ENCODE assay signal across 10 cellular contexts in genomic region chr1:16385659-16386453, GRCh38. TPM values are rescaled to one million over a fixed set of nuclear protein-coding genes. Genes with fewer than 3 reads are reported as not detected.
A peak's percentile ranks its signal among the peaks of the same experiment; 100 is the strongest.
DNase-seq lines count a peak whose midpoint lies in the region; ATAC-seq, FAIRE-seq and TF ChIP-seq lines count a peak whose summit lies in the region.
"Had no signal": no experiment of that assay in that cellular context is flagged by ENCODE, and none has a peak within 500 bp of the region (broad histone marks: within the 10 kb centered on the region; RNA-seq: fewer than 3 reads in every experiment).

No MANE protein-coding gene starts in this region.

- no peaks in the 10 kb centered on the region for H3K27me3 ChIP-seq in CD4-positive, alpha-beta T cell (ENCODE audit: control insufficient read depth, insufficient read depth, low read length)
- H3K27me3 ChIP-seq in SJSA1 (replicated peaks) (no peaks in the 10 kb centered on the region), H1 (replicated peaks in 1 of 4; ENCODE audit: control insufficient read depth in 3 of 4, extremely low read depth in 1 of 4, insufficient read depth in 3 of 4, low read length in 3 of 4) (no peaks in the 10 kb centered on the region), Peyer's patch (no peaks in the 10 kb centered on the region)
- H3K27me3 ChIP-seq: brain microvascular endothelial cell had no signal

- peaks cover 9 to 91% of the 10 kb centered on the region in 2 experiments for H3K79me2 ChIP-seq in H1 (ENCODE audit: control insufficient read depth in 1 of 2, insufficient read depth in 2 of 2, low read length in 2 of 2)

- FAIRE-seq in H1 (lab: Jason Lieb, UNC), result no peak

- no peak overlapping the region for H3K14ac ChIP-seq in H1 (ENCODE audit: insufficient read length)

- no peak overlapping the region for H4K5ac ChIP-seq in H1 (ENCODE audit: insufficient read length, low read depth, low read length)

- no peak overlapping the region for H4K8ac ChIP-seq in H1 (ENCODE audit: extremely low read depth, insufficient read depth, low read length)

- no peak for TF ChIP-seq EP300 in H1 (IDR thresholded peaks at IDR 0.05; ENCODE audit: borderline replicate concordance in 1 of 2, low read depth in 2 of 2, low read length in 2 of 2)

- H3K4me3 ChIP-seq in SJSA1, result no peak overlapping the region
- H3K4me3 ChIP-seq in H1 (ENCODE audit: extremely low read depth in 1 of 4, insufficient read depth in 2 of 4, low read depth in 3 of 4, low read length in 4 of 4), result no peak overlapping the region
- no peak overlapping the region for H3K4me3 ChIP-seq in Peyer's patch

- POLR2A ChIA-PET in CD4-positive, alpha-beta T cell (lab: Charles Lee), result interaction anchor here (1.3 to 4.4 kb wide), 2 partner anchors 18 to 55 kb away, joined by 3 to 24 read pairs; partner anchors contain the start of genes NECAP2 and SZRD1
- POLR2A ChIA-PET in H1 (lab: Charles Lee; ENCODE audit: partially characterized antibody), result interaction anchor here (0.7 to 4.1 kb wide), 6 partner anchors 9 to 128 kb away, joined by 3 to 13 read pairs (median 5); partner anchors contain the start of gene SZRD1

- H3K79me1 ChIP-seq in H1 (ENCODE audit: low read depth, low read length), result peaks cover 20% of the 10 kb centered on the region

- peaks cover 63% of the 10 kb centered on the region for H3K4me1 Mint-ChIP-seq in CD4-positive, alpha-beta T cell (ENCODE audit: low read depth)
- H3K4me1 Mint-ChIP-seq in progenitor cell of endocrine pancreas (ENCODE audit: low read depth), result peaks cover 1% of the 10 kb centered on the region

- no peaks in the 10 kb centered on the region for H3K9me3 Mint-ChIP-seq in CD4-positive, alpha-beta T cell
- no peaks in the 10 kb centered on the region for H3K9me3 Mint-ChIP-seq in progenitor cell of endocrine pancreas (ENCODE audit: low read depth)

- no peak overlapping the region for H2BK20ac ChIP-seq in H1 (ENCODE audit: low read length)

- H3K27ac Mint-ChIP-seq in CD4-positive, alpha-beta T cell, result peak overlapping the region; percentile 82
- H3K27ac Mint-ChIP-seq in progenitor cell of endocrine pancreas, result peak overlapping the region; percentile 64

- H3K23me2 ChIP-seq in H1 (ENCODE audit: low read depth, low read length), result no peaks in the 10 kb centered on the region

- no peak overlapping the region for H4K91ac ChIP-seq in H1 (replicated peaks; ENCODE audit: insufficient read length, low read length)

- H3K27me3 Mint-ChIP-seq in CD4-positive, alpha-beta T cell, result no peaks in the 10 kb centered on the region
- H3K27me3 Mint-ChIP-seq in progenitor cell of endocrine pancreas, result no peaks in the 10 kb centered on the region

- no peak for TF ChIP-seq CTCF in CD4-positive, alpha-beta T cell (IDR thresholded peaks at IDR 0.05)
- no peak for TF ChIP-seq CTCF in H1 (IDR thresholded peaks at IDR 0.05; ENCODE audit: control extremely low read depth in 1 of 3, insufficient read depth in 1 of 3, low read depth in 1 of 3, low read length in 3 of 3)
- TF ChIP-seq CTCF in progenitor cell of endocrine pancreas (IDR thresholded peaks at IDR 0.05; ENCODE audit: unreplicated experiment), result no peak
- no peak for TF ChIP-seq CTCF in Peyer's patch (IDR thresholded peaks at IDR 0.05)

- no peaks in the 10 kb centered on the region for H3K9me3 ChIP-seq in CD4-positive, alpha-beta T cell (ENCODE audit: control insufficient read depth, low read length)
- H3K9me3 ChIP-seq in SJSA1 (replicated peaks) (no peaks in the 10 kb centered on the region), H1 (ENCODE audit: insufficient read depth in 2 of 2, low read depth in 1 of 2, low read length in 1 of 2) (no peaks in the 10 kb centered on the region), Peyer's patch (no peaks in the 10 kb centered on the region)

- WGBS in H1 (ENCODE audit: extremely low coverage in 1 of 2, insufficient coverage in 1 of 2, insufficient read length in 1 of 2, insufficient replicate concordance in 2 of 2, low coverage in 1 of 2, low lambda C conversion rate in 2 of 2, missing lambda C conversion rate in 1 of 2), 2 experiments, result 90% methylated on average over 9 of the region's 9 CpGs; no CpG with 5 or more reads in 1 of the 2 experiments

- H4K20me1 ChIP-seq in H1 (replicated peaks in 1 of 2; ENCODE audit: control insufficient read depth in 1 of 2, insufficient read depth in 2 of 2, low read length in 2 of 2), result peaks cover 29 to 35% of the 10 kb centered on the region in 2 experiments

- no peak overlapping the region; the same call in 1 of the 2 replicates for H2BK15ac ChIP-seq in H1 (ENCODE audit: low read length)

- H3K4me3 Mint-ChIP-seq in CD4-positive, alpha-beta T cell, result peak overlapping the region; percentile 54
- H3K4me3 Mint-ChIP-seq in progenitor cell of endocrine pancreas (ENCODE audit: low read depth), result no peak overlapping the region

- no peak overlapping the region for H3K9ac ChIP-seq in H1 (replicated peaks in 1 of 4; ENCODE audit: extremely low read depth in 1 of 4, low read depth in 3 of 4, low read length in 3 of 4)

- H2AK5ac ChIP-seq in H1 (ENCODE audit: low read depth, low read length), result no peak overlapping the region

- H3K36me3 Mint-ChIP-seq in CD4-positive, alpha-beta T cell (ENCODE audit: low read depth), result peaks cover 27% of the 10 kb centered on the region
- H3K36me3 Mint-ChIP-seq in progenitor cell of endocrine pancreas (ENCODE audit: insufficient read depth), result peaks cover 2% of the 10 kb centered on the region

- H3K56ac ChIP-seq in H1 (replicated peaks; ENCODE audit: insufficient read length, low read depth, low read length), result no peak overlapping the region

- CTCF ChIA-PET in CD4-positive, alpha-beta T cell (lab: Charles Lee), result no interaction called here
- CTCF ChIA-PET in H1 (lab: Charles Lee; ENCODE audit: partially characterized antibody), result interaction anchor here (0.7 to 1.2 kb wide), 4 partner anchors 23 to 54 kb away, joined by 3 to 4 read pairs (median 4); partner anchors contain the start of gene NECAP2

- H3K36me3 ChIP-seq in SJSA1 (peaks cover 36% of the 10 kb centered on the region), H1 (ENCODE audit: control insufficient read depth in 2 of 4, insufficient read depth in 4 of 4, low read length in 3 of 4) (no peaks in the 10 kb centered on the region), Peyer's patch (no peaks in the 10 kb centered on the region)
- H3K36me3 ChIP-seq: brain microvascular endothelial cell had no signal

- H3K4ac ChIP-seq in H1 (replicated peaks; ENCODE audit: insufficient read length, low read depth, low read length), result no peak overlapping the region

- H2BK12ac ChIP-seq in H1 (ENCODE audit: low read depth, low read length), result 0 out of 2 replicates have a peak overlapping the region, but pooled peaks have one; percentile 28

- H2BK120ac ChIP-seq in H1 (replicated peaks; ENCODE audit: low read depth, low read length), result no peak overlapping the region

- peak overlapping the region; percentile 43 to 45; a peak in 3 of 4 replicates for H3K4me2 ChIP-seq in H1 (ENCODE audit: insufficient read depth in 1 of 2, low read depth in 2 of 2, low read length in 2 of 2)

- intact Hi-C loops in CD4-positive, alpha-beta T cell (cut with DNase I, micrococcal nuclease), result no loop called here

- no peak for TF ChIP-seq POLR2A in H1 (IDR thresholded peaks at IDR 0.05; ENCODE audit: control extremely low read depth in 1 of 2, low read depth in 2 of 2, low read length in 2 of 2)
- no peak for TF ChIP-seq POLR2A in Peyer's patch (IDR thresholded peaks at IDR 0.05)

- no peak for TF ChIP-seq RAD21 in H1 (IDR thresholded peaks at IDR 0.05 in 1 of 2, conservative IDR thresholded peaks at IDR 0.05 in 1 of 2; ENCODE audit: low read depth in 2 of 2, low read length in 2 of 2)

- H3K18ac ChIP-seq in H1 (ENCODE audit: extremely low read depth, low read length), result no peak overlapping the region; the same call in 1 of the 2 replicates

- H3K23ac ChIP-seq in H1 (ENCODE audit: insufficient read length), result no peak overlapping the region

- H3K27ac ChIP-seq in CD4-positive, alpha-beta T cell (ENCODE audit: low read depth, low read length), result peak overlapping the region; percentile 48
- H3K27ac ChIP-seq in SJSA1, result peak overlapping the region; percentile 12; the same call in 1 of the 2 replicates
- no peak overlapping the region for H3K27ac ChIP-seq in H1 (ENCODE audit: low read depth, low read length)
- peak overlapping the region in 2 of 4 donors; percentile 61 to 69 for H3K27ac ChIP-seq in Peyer's patch
- H3K27ac ChIP-seq: brain microvascular endothelial cell had no signal

- H2BK5ac ChIP-seq in H1 (ENCODE audit: low read depth, low read length), result 0 out of 2 replicates have a peak overlapping the region, but pooled peaks have one; percentile 32

- no peak for ATAC-seq in CD4-positive, alpha-beta T cell (ENCODE audit: poor library complexity)
- ATAC-seq in GM18517 (IDR thresholded peaks at IDR 0.05; ENCODE audit: unreplicated experiment), result no peak

- H3K4me1 ChIP-seq in SJSA1 (replicated peaks), result peaks cover 43% of the 10 kb centered on the region
- H3K4me1 ChIP-seq in H1 (replicated peaks in 1 of 4; ENCODE audit: control insufficient read depth in 3 of 4, insufficient read depth in 4 of 4, low read length in 3 of 4), result peaks cover 6 to 20% (median 11%) of the 10 kb centered on the region in 4 experiments
- peaks cover 7 to 48% (median 17%) of the 10 kb centered on the region in 4 donors for H3K4me1 ChIP-seq in Peyer's patch

- no peak overlapping the region for H2AFZ ChIP-seq in H1 (ENCODE audit: low read length)

- no peak for DNase-seq in CD4-positive, alpha-beta T cell
- DNase-seq in SJSA1 (ENCODE audit: low read depth in 1 of 2, low spot score in 2 of 2) (no peak), H1 (ENCODE audit: low read depth in 1 of 2, low spot score in 2 of 2) (no peak), progenitor cell of endocrine pancreas (ENCODE audit: low spot score, unreplicated experiment) (no peak), NOMO-1 treated with dmso at 0.1 percent for 144 hours (lab: John Stamatoyannopoulos, UW; ENCODE audit: unreplicated experiment) (no peak), Peyer's patch (no peak), ureter (ENCODE audit: low spot score) (no peak)

RNA-seq across cellular contexts. Expression of gene SZRD1, which starts 18.8 kb away (rescaled TPM):
- 100 to 1,000 TPM; 115 to 120 TPM for total RNA-seq in CD4-positive, alpha-beta T cell
- 97.4 and 141 TPM in 2 replicates for total RNA-seq in SJSA1 (2014; rRNA removed; shearing (Covaris generic))
- total RNA-seq in H1 (2021; fragmentation: NEBNext Ultra II Directional; extraction: Animal tissue kit (Norgen Biotek cat#: 25700)), result 108 and 116 TPM in 2 replicates
- 97.8 and 108 TPM in 2 replicates for polyA plus RNA-seq in H1 (2011; rRNA removed)
- polyA plus RNA-seq in H1 (2011; cell fraction: cytosol; rRNA removed), result 84.8 TPM
- polyA plus RNA-seq in H1 (2011; cell fraction: nucleus; rRNA removed), result 75.4 TPM
- polyA plus RNA-seq in H1 (2012, experiment 1 of 2), result 68.4 to 77.5 TPM (median 74.2 TPM) in 4 replicates
- polyA plus RNA-seq in H1 (2012, experiment 2 of 2), result 101 TPM
- polyA plus RNA-seq in H1 (2013, experiment 1 of 2), result 78.2 TPM
- 77.6 TPM for polyA plus RNA-seq in H1 (2013, experiment 2 of 2)
- polyA minus RNA-seq in H1 (2011; rRNA and poly(A)+ RNA removed), result 41.9 and 47.3 TPM in 2 replicates
- polyA minus RNA-seq in H1 (2011; cell fraction: cytosol; rRNA and poly(A)+ RNA removed), result 52.3 TPM
- polyA minus RNA-seq in H1 (2011; cell fraction: nucleus; rRNA and poly(A)+ RNA removed), result 27.3 TPM
- 109 and 119 TPM in 2 replicates for total RNA-seq in progenitor cell of endocrine pancreas
- 10 to 100 TPM; 52.0 to 59.5 (median 57.4) TPM for total RNA-seq in Peyer's patch
- total RNA-seq in ureter, result 131 TPM

RNA-seq across cellular contexts. Expression of gene FBXO42, which starts 33.6 kb away (rescaled TPM):
- 10 to 100 TPM; 14.3 to 14.9 TPM for total RNA-seq in CD4-positive, alpha-beta T cell
- 8.3 and 20.0 TPM in 2 replicates for total RNA-seq in SJSA1 (2014; rRNA removed; shearing (Covaris generic))
- 17.0 and 17.4 TPM in 2 replicates for total RNA-seq in H1 (2021; fragmentation: NEBNext Ultra II Directional; extraction: Animal tissue kit (Norgen Biotek cat#: 25700))
- polyA plus RNA-seq in H1 (2011; rRNA removed), result 14.4 and 15.1 TPM in 2 replicates
- 15.9 TPM for polyA plus RNA-seq in H1 (2011; cell fraction: cytosol; rRNA removed)
- 23.2 TPM for polyA plus RNA-seq in H1 (2011; cell fraction: nucleus; rRNA removed)
- polyA plus RNA-seq in H1 (2012, experiment 1 of 2), result 11.7 to 12.5 TPM (median 12.0 TPM) in 4 replicates
- polyA plus RNA-seq in H1 (2012, experiment 2 of 2), result 8.8 TPM
- 7.8 TPM for polyA plus RNA-seq in H1 (2013, experiment 1 of 2)
- polyA plus RNA-seq in H1 (2013, experiment 2 of 2), result 7.5 TPM
- 27.0 and 31.9 TPM in 2 replicates for polyA minus RNA-seq in H1 (2011; rRNA and poly(A)+ RNA removed)
- polyA minus RNA-seq in H1 (2011; cell fraction: cytosol; rRNA and poly(A)+ RNA removed), result 12.0 TPM
- 22.8 TPM for polyA minus RNA-seq in H1 (2011; cell fraction: nucleus; rRNA and poly(A)+ RNA removed)
- total RNA-seq in progenitor cell of endocrine pancreas, result 26.8 and 30.5 TPM in 2 replicates
- 10 to 100 TPM; 15.7 to 29.4 (median 24.5) TPM for total RNA-seq in Peyer's patch
- total RNA-seq in ureter, result 33.1 TPM

RNA-seq across cellular contexts. Expression of gene SPATA21, which starts 51.4 kb away (rescaled TPM):
- not detected for total RNA-seq in CD4-positive, alpha-beta T cell
- total RNA-seq in SJSA1 (2014; rRNA removed; shearing (Covaris generic)), result not detected in 2 replicates
- not detected in 2 replicates for total RNA-seq in H1 (2021; fragmentation: NEBNext Ultra II Directional; extraction: Animal tissue kit (Norgen Biotek cat#: 25700))
- polyA plus RNA-seq in H1 (2011; rRNA removed), result 0.25 TPM in 1 of 2 replicates, not detected in the other
- polyA plus RNA-seq in H1 (2011; cell fraction: cytosol; rRNA removed), result 0.05 TPM
- 0.17 TPM for polyA plus RNA-seq in H1 (2011; cell fraction: nucleus; rRNA removed)
- polyA plus RNA-seq in H1 (2012, experiment 1 of 2), result not detected in 4 replicates
- not detected for polyA plus RNA-seq in H1 (2012, experiment 2 of 2)
- polyA plus RNA-seq in H1 (2013, experiment 1 of 2), result not detected
- 0.04 TPM for polyA plus RNA-seq in H1 (2013, experiment 2 of 2)
- 0.12 TPM in 1 of 2 replicates, not detected in the other for polyA minus RNA-seq in H1 (2011; rRNA and poly(A)+ RNA removed)
- not detected for polyA minus RNA-seq in H1 (2011; cell fraction: cytosol; rRNA and poly(A)+ RNA removed)
- not detected for polyA minus RNA-seq in H1 (2011; cell fraction: nucleus; rRNA and poly(A)+ RNA removed)
- total RNA-seq in progenitor cell of endocrine pancreas (not detected in 2 replicates), Peyer's patch (not detected), ureter (not detected)
- total RNA-seq: Daoy had no signal

RNA-seq across cellular contexts. Expression of gene NECAP2, which starts 54.7 kb away (rescaled TPM):
- total RNA-seq in CD4-positive, alpha-beta T cell, result 10 to 100 TPM; 65.8 to 66.0 TPM
- total RNA-seq in SJSA1 (2014; rRNA removed; shearing (Covaris generic)), result 129 and 138 TPM in 2 replicates
- 24.4 and 26.6 TPM in 2 replicates for total RNA-seq in H1 (2021; fragmentation: NEBNext Ultra II Directional; extraction: Animal tissue kit (Norgen Biotek cat#: 25700))
- polyA plus RNA-seq in H1 (2011; rRNA removed), result 29.1 and 29.7 TPM in 2 replicates
- polyA plus RNA-seq in H1 (2011; cell fraction: cytosol; rRNA removed), result 33.2 TPM
- polyA plus RNA-seq in H1 (2011; cell fraction: nucleus; rRNA removed), result 24.2 TPM
- polyA plus RNA-seq in H1 (2012, experiment 1 of 2), result 25.3 to 28.0 TPM (median 27.1 TPM) in 4 replicates
- 29.1 TPM for polyA plus RNA-seq in H1 (2012, experiment 2 of 2)
- polyA plus RNA-seq in H1 (2013, experiment 1 of 2), result 18.8 TPM
- polyA plus RNA-seq in H1 (2013, experiment 2 of 2), result 20.2 TPM
- 24.7 and 32.0 TPM in 2 replicates for polyA minus RNA-seq in H1 (2011; rRNA and poly(A)+ RNA removed)
- polyA minus RNA-seq in H1 (2011; cell fraction: cytosol; rRNA and poly(A)+ RNA removed), result 15.7 TPM
- 23.8 TPM for polyA minus RNA-seq in H1 (2011; cell fraction: nucleus; rRNA and poly(A)+ RNA removed)
- total RNA-seq in progenitor cell of endocrine pancreas, result 43.2 and 44.8 TPM in 2 replicates
- total RNA-seq in Peyer's patch, result 10 to 100 TPM; 32.1 to 53.1 (median 38.6) TPM
- 40.6 TPM for total RNA-seq in ureter
